15 cellular contexts compared by ENCODE assay signal in genomic region chr1:24216254-24216653, GRCh38. TPM values are rescaled to one million over a fixed set of nuclear protein-coding genes. Genes with fewer than 3 reads are reported as not detected.
DNase-seq lines count a peak whose midpoint lies in the region; ATAC-seq and TF ChIP-seq lines count a peak whose summit lies in the region.
"Had no signal": no experiment of that assay in that cellular context is flagged by ENCODE, and none has a peak within 500 bp of the region (broad histone marks: within the 10 kb centered on the region; RNA-seq: fewer than 3 reads in every experiment).

No MANE protein-coding gene starts in this region.

- TF ChIP-seq POLR2A in esophagus muscularis mucosa (IDR thresholded peaks at IDR 0.05; ENCODE audit: low read depth): no peak

- no peak overlapping the region for H3K27ac ChIP-seq in endodermal cell (ENCODE audit: low read depth, low read length)
- H3K27ac ChIP-seq in esophagus muscularis mucosa (replicated peaks in 1 of 4): no peak overlapping the region
- H3K27ac ChIP-seq: 22Rv1, neutrophil had no signal

- DNase-seq in NCI-H1417 (lab: John Stamatoyannopoulos, UW) (peak; percentile 51 to 78 (median 62)), NCI-H1417 treated with DMSO at 0.1 percent for 48 hours (lab: John Stamatoyannopoulos, UW) (no peak), NCI-H510A treated with DMSO at 0.1 percent for 48 hours (lab: John Stamatoyannopoulos, UW) (peak; percentile 24), endodermal cell (peak; percentile 66), type B pancreatic cell (ENCODE audit: extremely low spot score, unreplicated experiment) (no peak), mucosa of gallbladder (ENCODE audit: low spot score) (no peak), esophagus muscularis mucosa (ENCODE audit: extremely low spot score) (no peak)
- DNase-seq: DND-41; SHP77 treated with DMSO at 0.1 percent for 48 hours; stimulated activated naive B cell treated with anti-CD40 and anti-IgM and Interleukin-4, amounts not matched to agents 10 μg/mL and 1 μg/mL and 100 μg/mL, for 72 hours had no signal

- H3K4me1 ChIP-seq in endodermal cell (ENCODE audit: control insufficient read depth, insufficient read depth, low read length) (no peaks in the 10 kb centered on the region), esophagus muscularis mucosa (peaks cover 0 to 8% (median 7%) of the 10 kb centered on the region in 4 donors)

- no peak overlapping the region for H3K9ac ChIP-seq in endodermal cell (ENCODE audit: extremely low read depth, low read length, poor library complexity, severe bottlenecking)

- H3K4me3 Mint-ChIP-seq in endodermal cell: no peak overlapping the region
- H3K4me3 Mint-ChIP-seq in type B pancreatic cell: peak overlapping the region; percentile 44
- H3K4me3 Mint-ChIP-seq: activated T-helper 1 cell treated with anti-CD3 and anti-CD28 coated beads, Interleukin-12 subunit alpha, Interleukin-12 subunit beta, Interleukin-2, Interleukin-4 antibody, amounts not matched to agents 30 ng/mL and 10 ng/mL and 1 ng/mL, durations not matched to agents 14 hours and 24 hours and 36 hours; stimulated activated naive B cell treated with anti-CD40 and anti-IgM and Interleukin-4, amounts not matched to agents 10 μg/mL and 1 μg/mL and 100 μg/mL, for 72 hours had no signal

- H3K9me3 Mint-ChIP-seq in endodermal cell (peaks cover 2% of the 10 kb centered on the region), type B pancreatic cell (no peaks in the 10 kb centered on the region)

- WGBS in endodermal cell (ENCODE audit: insufficient coverage in 1 of 2, insufficient read length in 1 of 2), 2 experiments: 79 to 81% methylated on average over 7 to 10 of the region's 10 CpGs
- WGBS in esophagus muscularis mucosa: 26% methylated on average over 7 of the region's 10 CpGs

- H3K9me3 ChIP-seq in endodermal cell (ENCODE audit: control insufficient read depth, low read length) (peaks cover 6% of the 10 kb centered on the region), esophagus muscularis mucosa (no peaks in the 10 kb centered on the region)
- H3K9me3 ChIP-seq: neutrophil had no signal

- TF ChIP-seq CTCF in endodermal cell (conservative IDR thresholded peaks at IDR 0.05): no peak
- no peak for TF ChIP-seq CTCF in type B pancreatic cell (conservative IDR thresholded peaks at IDR 0.05)
- no peak for TF ChIP-seq CTCF in esophagus muscularis mucosa (IDR thresholded peaks at IDR 0.05)

- intact Hi-C loops in esophagus muscularis mucosa (cut with DNase I): no loop called here

- H3K36me3 Mint-ChIP-seq in endodermal cell (ENCODE audit: low read depth) (no peaks in the 10 kb centered on the region), type B pancreatic cell (no peaks in the 10 kb centered on the region)

- H3K4me1 Mint-ChIP-seq in endodermal cell: peaks cover 4% of the 10 kb centered on the region
- peaks cover 28% of the 10 kb centered on the region for H3K4me1 Mint-ChIP-seq in type B pancreatic cell (ENCODE audit: unreplicated experiment)
- H3K4me1 Mint-ChIP-seq: stimulated activated naive B cell treated with anti-CD40 and anti-IgM and Interleukin-4, amounts not matched to agents 10 μg/mL and 1 μg/mL and 100 μg/mL, for 72 hours had no signal

- no peak overlapping the region for H3K4me3 ChIP-seq in endodermal cell (ENCODE audit: low read length)
- no peak overlapping the region for H3K4me3 ChIP-seq in esophagus muscularis mucosa

- no peaks in the 10 kb centered on the region for H3K27me3 Mint-ChIP-seq in endodermal cell (ENCODE audit: insufficient read depth)
- H3K27me3 Mint-ChIP-seq in type B pancreatic cell: peaks cover 6% of the 10 kb centered on the region

- no peak for TF ChIP-seq EP300 in esophagus muscularis mucosa (IDR thresholded peaks at IDR 0.05)

- H3K36me3 ChIP-seq in endodermal cell (ENCODE audit: control insufficient read depth, insufficient read depth, low read length) (no peaks in the 10 kb centered on the region), esophagus muscularis mucosa (no peaks in the 10 kb centered on the region)
- H3K36me3 ChIP-seq: neutrophil had no signal

- no peak overlapping the region for H3K27ac Mint-ChIP-seq in endodermal cell
- no peak overlapping the region for H3K27ac Mint-ChIP-seq in type B pancreatic cell
- H3K27ac Mint-ChIP-seq: activated T-helper 1 cell treated with anti-CD3 and anti-CD28 coated beads, Interleukin-12 subunit alpha, Interleukin-12 subunit beta, Interleukin-2, Interleukin-4 antibody, amounts not matched to agents 30 ng/mL and 10 ng/mL and 1 ng/mL, durations not matched to agents 14 hours and 24 hours and 36 hours; stimulated activated naive B cell treated with anti-CD40 and anti-IgM and Interleukin-4, amounts not matched to agents 10 μg/mL and 1 μg/mL and 100 μg/mL, for 72 hours had no signal

- H3K27me3 ChIP-seq in endodermal cell (ENCODE audit: control insufficient read depth, insufficient read depth, low read length, poor library complexity, severe bottlenecking): no peaks in the 10 kb centered on the region
- H3K27me3 ChIP-seq in esophagus muscularis mucosa: peaks cover 0 to 62% (median 4%) of the 10 kb centered on the region in 4 donors

- no peak for ATAC-seq in HG03439 (IDR thresholded peaks at IDR 0.05; ENCODE audit: unreplicated experiment)
- ATAC-seq: activated CD4-positive, CD25-positive, alpha-beta regulatory T cell treated with anti-CD3 and anti-CD28 coated beads, Interleukin-2, amount 50 U/mL, for 24 hours; stimulated activated naive B cell treated with anti-CD40 and anti-IgM and Interleukin-4, amounts not matched to agents 10 μg/mL and 1 μg/mL and 100 μg/mL, for 72 hours had no signal

RNA-seq across cellular contexts. Expression of gene IFNLR1, which starts 29.2 kb away (rescaled TPM):
- 10 to 100 TPM; 12.1 to 13.0 TPM for total RNA-seq in endodermal cell
- polyA plus RNA-seq in endodermal cell (2013, experiment 1 of 2): 1.1 TPM
- polyA plus RNA-seq in endodermal cell (2013, experiment 2 of 2): 1.2 TPM
- total RNA-seq in type B pancreatic cell (ENCODE audit: low replicate concordance): 7.1 and 19.9 TPM in 2 replicates
- 11.2 TPM for total RNA-seq in mucosa of gallbladder
- 1 to 10 TPM in 2 of 4 donors, under 1 TPM in 2; 0.50 to 2.0 (median 1.2) TPM for total RNA-seq in esophagus muscularis mucosa

Comparison
In these comparisons a context has a peak if more than half of its experiments do, and no peak if none do; other contexts are left out.
1. DNase-seq: peak in NCI-H1417 (3 of 3), NCI-H510A treated with DMSO at 0.1 percent for 48 hours (single experiment) and endodermal cell (single experiment); none in NCI-H1417 treated with DMSO at 0.1 percent for 48 hours (single experiment), type B pancreatic cell (single experiment), mucosa of gallbladder (single experiment) and esophagus muscularis mucosa (single experiment).